ENCODE assay signal across 8 cellular contexts in the genomic region with DNA sequence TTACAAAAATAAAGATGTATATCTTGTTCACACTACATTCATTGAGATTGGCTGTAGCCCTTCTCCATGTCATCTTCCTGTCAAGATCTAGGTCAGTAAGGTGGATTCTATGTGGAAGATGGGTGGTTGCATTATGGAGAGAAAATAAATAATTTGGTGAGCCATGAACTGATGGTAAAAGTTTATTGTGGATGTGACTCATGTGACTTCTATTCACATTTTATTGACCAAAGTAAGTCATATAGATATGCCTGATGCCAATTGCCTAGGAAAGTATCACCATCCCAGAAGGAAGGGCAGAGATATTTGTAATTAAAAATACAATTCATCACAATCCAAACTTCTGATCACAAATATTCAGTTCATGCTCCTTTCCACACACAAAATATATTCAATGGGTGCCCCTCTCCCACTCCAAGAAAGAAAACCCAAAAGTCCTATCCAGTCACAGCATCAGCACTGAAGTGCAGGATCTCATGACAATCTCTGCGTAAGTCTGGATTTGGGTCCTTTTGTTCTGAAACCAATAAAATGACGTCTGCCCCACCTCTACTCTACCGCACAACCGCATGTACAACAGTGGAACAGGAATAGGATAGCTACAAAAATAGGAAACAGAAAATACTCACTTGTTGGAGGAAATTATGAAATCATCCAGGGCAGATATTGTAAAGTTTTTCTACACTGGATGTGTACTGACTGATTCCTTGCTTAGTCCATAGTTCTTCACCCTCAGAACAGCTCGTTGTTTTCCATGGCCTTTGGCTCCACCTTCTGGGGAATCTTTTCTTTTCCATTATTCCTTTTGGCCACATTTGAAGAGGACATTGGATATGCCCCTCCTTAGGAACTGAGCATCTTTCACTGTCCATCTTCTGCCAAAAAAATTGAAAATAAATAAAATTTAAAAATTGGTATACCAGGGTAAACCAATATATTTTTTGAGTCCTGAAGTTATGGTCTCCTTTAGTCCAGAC. TPM values are rescaled to one million over a fixed set of nuclear protein-coding genes. Genes with fewer than 3 reads are reported as not detected.
DNase-seq lines count a peak whose midpoint lies in the region; ATAC-seq and TF ChIP-seq lines count a peak whose summit lies in the region.

No MANE protein-coding gene starts in this region.

- H3K27me3 ChIP-seq in colonic mucosa (no peaks in the 10 kb centered on the region), lower lobe of right lung (ENCODE audit: low read depth) (no peaks in the 10 kb centered on the region)

- H3K4me1 ChIP-seq in colonic mucosa (no peaks in the 10 kb centered on the region), lower lobe of right lung (no peaks in the 10 kb centered on the region)

- no peaks in the 10 kb centered on the region for H3K36me3 ChIP-seq in colonic mucosa
- H3K36me3 ChIP-seq in lower lobe of right lung, result no peaks in the 10 kb centered on the region

- TF ChIP-seq CTCF in HFF-Myc (IDR thresholded peaks at IDR 0.05; ENCODE audit: low read depth, low read length, missing control alignments), result peak; percentile 39
- TF ChIP-seq CTCF in colonic mucosa (IDR thresholded peaks at IDR 0.05), result peak; percentile 21
- peak; percentile 58 for TF ChIP-seq CTCF in lower lobe of right lung (IDR thresholded peaks at IDR 0.05)

- ATAC-seq in lower lobe of right lung, result peak; percentile 57 to 72
- no peak for ATAC-seq in GM19023 (IDR thresholded peaks at IDR 0.05; ENCODE audit: unreplicated experiment)
- no peak for ATAC-seq in HG03280 (IDR thresholded peaks at IDR 0.05; ENCODE audit: unreplicated experiment)
- ATAC-seq in GM21528 (IDR thresholded peaks at IDR 0.05; ENCODE audit: low FRiP score, unreplicated experiment), result no peak

- no peak overlapping the region for H3K9ac ChIP-seq in colonic mucosa (ENCODE audit: low read depth in 2 of 2, low read length in 2 of 2)

- H3K9me3 ChIP-seq in colonic mucosa, result no peaks in the 10 kb centered on the region
- H3K9me3 ChIP-seq in lower lobe of right lung, result no peaks in the 10 kb centered on the region

- intact Hi-C loops in colonic mucosa (cut with DNase I) (loop anchor here (5.0 kb wide), 1 partner anchor 168 kb away; no protein-coding TSS in a partner anchor), lower lobe of right lung (cut with DNase I) (no loop called here)

- H3K4me3 ChIP-seq in HFF-Myc (replicated peaks; ENCODE audit: low read depth, low read length) (no peak overlapping the region), colonic mucosa (no peak overlapping the region), lower lobe of right lung (no peak overlapping the region)

- peak; percentile 16 for DNase-seq in COLO668 (lab: John Stamatoyannopoulos, UW; ENCODE audit: unreplicated experiment)
- peak; percentile 19 for DNase-seq in HFF-Myc (ENCODE audit: extremely low read depth, low read depth)
- DNase-seq in NCI-H82 treated with DMSO at 0.1 percent for 48 hours (lab: John Stamatoyannopoulos, UW; ENCODE audit: unreplicated experiment), result peak; percentile 5
- DNase-seq in colonic mucosa, result peak; percentile 57
- no peak for DNase-seq in lower lobe of right lung

- H3K27ac ChIP-seq in colonic mucosa (no peak overlapping the region), lower lobe of right lung (no peak overlapping the region)

RNA-seq across cellular contexts. Expression of gene SLC17A3, which starts 16.1 kb away (rescaled TPM):
- not detected for total RNA-seq in colonic mucosa
- total RNA-seq in lower lobe of right lung, result not detected

RNA-seq across cellular contexts. Expression of gene SLC17A2, which starts 40.3 kb away (rescaled TPM):
- total RNA-seq in colonic mucosa (not detected), lower lobe of right lung (not detected)

RNA-seq across cellular contexts. Expression of gene SLC17A1, which starts 58.3 kb away (rescaled TPM):
- total RNA-seq in colonic mucosa (not detected), lower lobe of right lung (not detected)

Comparison
In these comparisons a context has a peak if more than half of its experiments do, and no peak if none do; other contexts are left out.
1. ATAC-seq: peak in lower lobe of right lung (2 of 2); none in GM19023 (single experiment), HG03280 (single experiment) and GM21528 (single experiment).
2. Peak in every context shown above with its lines, with median percentiles within 50 percentile points of each other: CTCF ChIP-seq.